In genomic region chr1:99557556-99558256, GRCh38 we compare ENCODE assay signal across 11 cellular contexts.
DNase-seq lines count a peak whose midpoint lies in the region; ATAC-seq and TF ChIP-seq lines count a peak whose summit lies in the region.
"Had no signal": no experiment of that assay in that cellular context is flagged by ENCODE, and none has a peak within 500 bp of the region (broad histone marks: within the 10 kb centered on the region; RNA-seq: fewer than 3 reads in every experiment).

No MANE protein-coding gene starts in this region.

- POLR2A ChIA-PET in T-cell (lab: Charles Lee) = no interaction called here

- H3K4me1 ChIP-seq in left lung (no peaks in the 10 kb centered on the region), transverse colon (no peaks in the 10 kb centered on the region)

- H3K9me3 ChIP-seq in left lung (peaks cover 0 to 4% of the 10 kb centered on the region in 2 donors), transverse colon (no peaks in the 10 kb centered on the region)

- no peak for TF ChIP-seq EP300 in transverse colon (IDR thresholded peaks at IDR 0.05; ENCODE audit: low read depth)

- DNase-seq in astrocyte of the hippocampus (ENCODE audit: low read depth, low spot score) = peak; percentile 26
- no peak for DNase-seq in left lung
- no peak for DNase-seq in T-cell
- DNase-seq in transverse colon = no peak
- no peak for DNase-seq in GF-D8 (lab: John Stamatoyannopoulos, UW)
- DNase-seq: NCI-H774; stimulated activated naive CD8-positive, alpha-beta T cell treated with anti-CD3 and anti-CD28 coated beads, Interleukin-15, Interleukin-2, amounts not matched to agents 100 U/mL and 50 U/mL, for 24 hours had no signal

- H3K4me1 Mint-ChIP-seq in T-cell = no peaks in the 10 kb centered on the region

- no peak for TF ChIP-seq POLR2A in transverse colon (IDR thresholded peaks at IDR 0.05)

- ATAC-seq in GM18511 (IDR thresholded peaks at IDR 0.05; ENCODE audit: unreplicated experiment) (peak; percentile 73), HG03196 (IDR thresholded peaks at IDR 0.05; ENCODE audit: unreplicated experiment) (peak; percentile 78), left lung (peak; percentile 27), T-cell (replicated peaks in 1 of 4) (no peak), HG03045 (IDR thresholded peaks at IDR 0.05; ENCODE audit: unreplicated experiment) (no peak)
- ATAC-seq: stimulated activated naive CD8-positive, alpha-beta T cell treated with anti-CD3 and anti-CD28 coated beads, Interleukin-15, Interleukin-2, amounts not matched to agents 100 U/mL and 50 U/mL, for 24 hours had no signal

- H3K36me3 Mint-ChIP-seq in T-cell = no peaks in the 10 kb centered on the region

- no peak overlapping the region for H3K27ac Mint-ChIP-seq in T-cell

- H3K4me3 ChIP-seq in left lung = no peak overlapping the region
- H3K4me3 ChIP-seq in transverse colon = no peak overlapping the region
- H3K4me3 ChIP-seq: cardiac muscle cell had no signal

- H3K27me3 ChIP-seq in left lung = no peaks in the 10 kb centered on the region
- H3K27me3 ChIP-seq in transverse colon = no peaks in the 10 kb centered on the region
- H3K27me3 ChIP-seq: cardiac muscle cell had no signal

- H3K27ac ChIP-seq in left lung (no peak overlapping the region), transverse colon (no peak overlapping the region)
- H3K27ac ChIP-seq: cardiac muscle cell had no signal

- H3K27me3 Mint-ChIP-seq in T-cell = peaks cover 7 to 13% of the 10 kb centered on the region in 2 donors

- H3K36me3 ChIP-seq in left lung (no peaks in the 10 kb centered on the region), transverse colon (no peaks in the 10 kb centered on the region)
- H3K36me3 ChIP-seq: cardiac muscle cell had no signal

- in situ Hi-C loops in transverse colon (cut with MboI; ENCODE audit: low pct_ligation_motif_present in 1 of 4, low pct_unique_long_range_greater_than_20kb in 1 of 4, low sequenced_read_pairs in 3 of 4) = no loop called here

- intact Hi-C loops in left lung (cut with DNase I) (no loop called here), transverse colon (cut with DNase I; ENCODE audit: low total_unique reads) (no loop called here)

- WGBS in transverse colon (ENCODE audit: low coverage in 1 of 2), 2 donors = 72 to 79% methylated on average over 2 to 3 of the region's 3 CpGs

- TF ChIP-seq CTCF in left lung (IDR thresholded peaks at IDR 0.05) (no peak), transverse colon (IDR thresholded peaks at IDR 0.05) (no peak)

- no peak overlapping the region for H3K4me3 Mint-ChIP-seq in T-cell

- CTCF ChIA-PET in T-cell (lab: Charles Lee) = no interaction called here

- H3K9me3 Mint-ChIP-seq in T-cell = peaks cover 0 to 10% (median 4%) of the 10 kb centered on the region in 3 donors

Comparison
In these comparisons a context has a peak if more than half of its experiments do, and no peak if none do; other contexts are left out.
1. ATAC-seq: peak in GM18511 (single experiment), HG03196 (single experiment) and left lung (single experiment); none in T-cell (0 of 4) and HG03045 (single experiment).